Comparison of ENCODE assay signal across 15 cellular contexts in genomic region chr18:79043288-79043687, GRCh38.
"Had no signal": no experiment of that assay in that cellular context is flagged by ENCODE, and none has a peak within 500 bp of the region (broad histone marks: within the 10 kb centered on the region; RNA-seq: fewer than 3 reads in every experiment).

No MANE protein-coding gene starts in this region.

- H3K9ac ChIP-seq: KMS-11 had no signal

- H3K4me3 ChIP-seq: K562 had no signal

- H3K4me2 ChIP-seq: KMS-11 had no signal

- DNase-seq: Kasumi-1, MM.1S, NCI-H1092 treated with DMSO at 0.1 percent for 48 hours, NCI-H1694 treated with DMSO at 0.1 percent for 48 hours, NCI-H1930, NCI-H2081, NCI-H2107, NCI-H2227 treated with DMSO at 0.1 percent for 48 hours, NCI-H524, NCI-H526 treated with DMSO at 0.1 percent for 48 hours, NCI-H748 treated with DMSO at 0.1 percent for 48 hours had no signal

- FAIRE-seq: K562, RCC 7860 had no signal

- H3K27ac ChIP-seq: KMS-11, RWPE1 had no signal

- ATAC-seq: K562 had no signal
